ENCODE assay signal across 24 cellular contexts in genomic region chr6:109406196-109406595, GRCh38. TPM values are rescaled to one million over a fixed set of nuclear protein-coding genes. Genes with fewer than 3 reads are reported as not detected.
DNase-seq lines count a peak whose midpoint lies in the region; ATAC-seq and TF ChIP-seq lines count a peak whose summit lies in the region.
"Had no signal": no experiment of that assay in that cellular context is flagged by ENCODE, and none has a peak within 500 bp of the region (broad histone marks: within the 10 kb centered on the region; RNA-seq: fewer than 3 reads in every experiment).

No MANE protein-coding gene starts in this region.

- H3K9me3 Mint-ChIP-seq in activated naive CD4-positive, alpha-beta T cell treated with anti-CD3 and anti-CD28 coated beads, Interleukin-2, amount 50 U/mL, for 72 hours = no peaks in the 10 kb centered on the region
- H3K9me3 Mint-ChIP-seq: activated T-helper 17 cell treated with anti-CD3 and anti-CD28 coated beads, Interleukin-2, amount 50 U/mL, for 72 hours; central memory CD8-positive, alpha-beta T cell; T-helper 2 cell treated with Interferon-gamma antibody and Interleukin-4, amounts not matched to agents 5 μg/mL and 100 μg/mL, for 36 hours had no signal

- no peak overlapping the region for H3K4me2 ChIP-seq in Karpas-422 (ENCODE audit: low read depth, low read length, poor library complexity, severe bottlenecking)
- H3K4me2 ChIP-seq: KMS-11 had no signal

- TF ChIP-seq EP300 in Ishikawa (IDR thresholded peaks at IDR 0.05; ENCODE audit: borderline replicate concordance) = no peak

- TF ChIP-seq RAD21 in Ishikawa (IDR thresholded peaks at IDR 0.05; ENCODE audit: low read depth) = no peak

- DNase-seq in AG10803 (ENCODE audit: low read depth) = peak; percentile 82
- peak; percentile 78 for DNase-seq in adipocyte (ENCODE audit: low read depth)
- DNase-seq in fibroblast of villous mesenchyme (ENCODE audit: low read depth) = peak; percentile 71
- no peak for DNase-seq in activated naive CD4-positive, alpha-beta T cell treated with anti-CD3 and anti-CD28 coated beads, Interleukin-2, amount 50 U/mL, for 72 hours (ENCODE audit: low spot score in 2 of 2)
- DNase-seq in stimulated activated CD4-positive, alpha-beta T cell treated with anti-CD3 and anti-CD28 coated beads, Interleukin-2, amount 100 ng/mL, for 24 hours = no peak
- no peak for DNase-seq in Karpas-422
- no peak for DNase-seq in cortex of kidney (lab: John Stamatoyannopoulos, UW)
- DNase-seq: ACHN; adrenal gland; glutamatergic neuron; naive thymus-derived CD8-positive, alpha-beta T cell; NCI-H187; NCI-H446; SHP77; stimulated activated CD4-positive, alpha-beta T cell treated with anti-CD3 and anti-CD28 coated beads, Interleukin-4, amount 100 ng/mL, for 24 hours had no signal

- no peak for ATAC-seq in activated naive CD4-positive, alpha-beta T cell treated with anti-CD3 and anti-CD28 coated beads, Interleukin-2, amount 50 U/mL, for 72 hours
- ATAC-seq: activated CD4-positive, CD25-positive, alpha-beta regulatory T cell treated with anti-CD3 and anti-CD28 coated beads, Interleukin-2, amount 50 U/mL, for 24 hours; activated T-helper 17 cell treated with anti-CD3 and anti-CD28 coated beads, Interleukin-2, amount 50 U/mL, for 72 hours; GM12878; naive thymus-derived CD8-positive, alpha-beta T cell had no signal

- no peaks in the 10 kb centered on the region for H3K9me2 ChIP-seq in Karpas-422 (replicated peaks; ENCODE audit: insufficient read depth, low read length)

- no peak overlapping the region for H3K27ac ChIP-seq in Karpas-422 (ENCODE audit: low read length)
- H3K27ac ChIP-seq: adrenal gland, KMS-11, parathyroid adenoma, skin epidermis had no signal

- H3K9ac ChIP-seq in adipocyte (ENCODE audit: low read length) (no peak overlapping the region), Karpas-422 (ENCODE audit: low read length) (no peak overlapping the region)
- H3K9ac ChIP-seq: KMS-11, parathyroid adenoma had no signal

- H3K4me1 ChIP-seq in adipocyte (ENCODE audit: control insufficient read depth, insufficient read depth, low read length) (peaks cover 10% of the 10 kb centered on the region), Karpas-422 (ENCODE audit: low read length) (no peaks in the 10 kb centered on the region)
- H3K4me1 ChIP-seq: adrenal gland, parathyroid adenoma had no signal

- H3K79me2 ChIP-seq in Karpas-422 (ENCODE audit: low read length) = no peaks in the 10 kb centered on the region
- H3K79me2 ChIP-seq: parathyroid adenoma had no signal

- no peaks in the 10 kb centered on the region for H3K36me3 Mint-ChIP-seq in activated naive CD4-positive, alpha-beta T cell treated with anti-CD3 and anti-CD28 coated beads, Interleukin-2, amount 50 U/mL, for 72 hours
- H3K36me3 Mint-ChIP-seq: naive thymus-derived CD8-positive, alpha-beta T cell had no signal

- H3K4me3 ChIP-seq in AG10803 (ENCODE audit: low read length) (no peak overlapping the region), adipocyte (ENCODE audit: low read length) (no peak overlapping the region), fibroblast of villous mesenchyme (ENCODE audit: low read depth, low read length) (no peak overlapping the region), Karpas-422 (ENCODE audit: low read length) (no peak overlapping the region)
- H3K4me3 ChIP-seq: adrenal gland, GM12878, skin epidermis had no signal

- H3K27me3 ChIP-seq in adipocyte (replicated peaks; ENCODE audit: control insufficient read depth, insufficient read depth, low read length) = no peaks in the 10 kb centered on the region
- H3K27me3 ChIP-seq in Karpas-422 (ENCODE audit: low read length) = no peaks in the 10 kb centered on the region
- H3K27me3 ChIP-seq: adrenal gland had no signal

- H3K9me3 ChIP-seq in adipocyte (ENCODE audit: control insufficient read depth, low read length) = no peaks in the 10 kb centered on the region
- H3K9me3 ChIP-seq in Karpas-422 (ENCODE audit: low read length) = no peaks in the 10 kb centered on the region
- H3K9me3 ChIP-seq: adrenal gland had no signal

- no peak for TF ChIP-seq CTCF in AG10803 (conservative IDR thresholded peaks at IDR 0.05; ENCODE audit: low read length)
- TF ChIP-seq CTCF in fibroblast of villous mesenchyme (IDR thresholded peaks at IDR 0.05; ENCODE audit: insufficient read depth, low read depth, low read length) = no peak

- H4K20me1 ChIP-seq in Karpas-422 (ENCODE audit: insufficient read depth, low read depth, low read length) = no peaks in the 10 kb centered on the region

- no peak overlapping the region for H2AFZ ChIP-seq in Karpas-422 (ENCODE audit: low read length)
- H2AFZ ChIP-seq: parathyroid adenoma had no signal

- H3K36me3 ChIP-seq in adipocyte (ENCODE audit: control insufficient read depth, insufficient read depth, low read length, severe bottlenecking) = no peaks in the 10 kb centered on the region
- no peaks in the 10 kb centered on the region for H3K36me3 ChIP-seq in Karpas-422 (ENCODE audit: insufficient read depth, low read length)
- H3K36me3 ChIP-seq: adrenal gland had no signal

- H3K27ac Mint-ChIP-seq in activated naive CD4-positive, alpha-beta T cell treated with anti-CD3 and anti-CD28 coated beads, Interleukin-2, amount 50 U/mL, for 72 hours = no peak overlapping the region
- H3K27ac Mint-ChIP-seq: activated T-helper 17 cell treated with anti-CD3 and anti-CD28 coated beads, Interleukin-2, amount 50 U/mL, for 72 hours; naive thymus-derived CD8-positive, alpha-beta T cell; T-helper 2 cell treated with Interferon-gamma antibody and Interleukin-4, amounts not matched to agents 5 μg/mL and 100 μg/mL, for 36 hours had no signal

TF ChIP-seq in Ishikawa, 13 proteins besides CTCF, POLR2A, EP300 and RAD21:
- TF ChIP-seq CEBPB (IDR thresholded peaks at IDR 0.05) (peak; percentile 54; the same call in 1 of the 2 replicates), TEAD4 (IDR thresholded peaks at IDR 0.05) (no peak)

RNA-seq across cellular contexts. Expression of gene CD164, which starts 23.9 kb away (rescaled TPM):
- 131 and 167 TPM in 2 replicates for total RNA-seq in fibroblast of villous mesenchyme
- total RNA-seq in activated naive CD4-positive, alpha-beta T cell treated with anti-CD3 and anti-CD28 coated beads, Interleukin-2, amount 50 U/mL, for 72 hours = 100 to 1,000 TPM; 184 to 186 TPM
- 83.0 and 175 TPM in 2 replicates for total RNA-seq in Karpas-422 (2014; rRNA removed; shearing (Covaris generic); ENCODE audit: low replicate concordance)

RNA-seq across cellular contexts. Expression of gene PPIL6, which starts 34.2 kb away (rescaled TPM):
- 0.97 and 1.7 TPM in 2 replicates for total RNA-seq in fibroblast of villous mesenchyme
- not detected for total RNA-seq in activated naive CD4-positive, alpha-beta T cell treated with anti-CD3 and anti-CD28 coated beads, Interleukin-2, amount 50 U/mL, for 72 hours
- total RNA-seq in Karpas-422 (2014; rRNA removed; shearing (Covaris generic); ENCODE audit: low replicate concordance) = 0.54 TPM in 1 of 2 replicates, not detected in the other

RNA-seq across cellular contexts. Expression of gene SMPD2, which starts 34.3 kb away (rescaled TPM):
- total RNA-seq in fibroblast of villous mesenchyme = 7.3 and 11.3 TPM in 2 replicates
- 1 to 10 TPM; 7.6 to 9.8 TPM for total RNA-seq in activated naive CD4-positive, alpha-beta T cell treated with anti-CD3 and anti-CD28 coated beads, Interleukin-2, amount 50 U/mL, for 72 hours
- total RNA-seq in Karpas-422 (2014; rRNA removed; shearing (Covaris generic); ENCODE audit: low replicate concordance) = 14.1 and 19.4 TPM in 2 replicates

RNA-seq across cellular contexts. Expression of gene MICAL1, which starts 49.4 kb away (rescaled TPM):
- 54.1 and 55.3 TPM in 2 replicates for total RNA-seq in fibroblast of villous mesenchyme
- total RNA-seq in activated naive CD4-positive, alpha-beta T cell treated with anti-CD3 and anti-CD28 coated beads, Interleukin-2, amount 50 U/mL, for 72 hours = 10 to 100 TPM; 32.9 to 45.7 TPM
- 59.4 and 71.6 TPM in 2 replicates for total RNA-seq in Karpas-422 (2014; rRNA removed; shearing (Covaris generic); ENCODE audit: low replicate concordance)

Comparison
In these comparisons a context has a peak if more than half of its experiments do, and no peak if none do; other contexts are left out.
1. DNase-seq: peak in AG10803 (single experiment), adipocyte (single experiment) and fibroblast of villous mesenchyme (single experiment); none in activated naive CD4-positive, alpha-beta T cell treated with anti-CD3 and anti-CD28 coated beads, Interleukin-2, amount 50 U/mL, for 72 hours (0 of 2), stimulated activated CD4-positive, alpha-beta T cell treated with anti-CD3 and anti-CD28 coated beads, Interleukin-2, amount 100 ng/mL, for 24 hours (0 of 2), Karpas-422 (single experiment) and cortex of kidney (single experiment).